Comparison of ENCODE assay signal across 23 cellular contexts in genomic region chr2:139992078-139992477, GRCh38.
DNase-seq lines count a peak whose midpoint lies in the region; ATAC-seq and TF ChIP-seq lines count a peak whose summit lies in the region.
"Had no signal": no experiment of that assay in that cellular context is flagged by ENCODE, and none has a peak within 500 bp of the region (broad histone marks: within the 10 kb centered on the region; RNA-seq: fewer than 3 reads in every experiment).

No MANE protein-coding gene starts in this region.

- H4K20me1 ChIP-seq in HCT116 (ENCODE audit: insufficient read depth), result no peaks in the 10 kb centered on the region
- no peaks in the 10 kb centered on the region for H4K20me1 ChIP-seq in neural progenitor cell (ENCODE audit: low read depth)

- H3K79me2 ChIP-seq in HCT116 (ENCODE audit: insufficient read depth, low read length) (no peaks in the 10 kb centered on the region), neural progenitor cell (ENCODE audit: low read depth) (no peaks in the 10 kb centered on the region)

- H3K27ac ChIP-seq in HCT116 (ENCODE audit: low read depth, low read length) (no peak overlapping the region), endodermal cell (ENCODE audit: low read depth, low read length) (no peak overlapping the region), neural progenitor cell (no peak overlapping the region)
- H3K27ac ChIP-seq: ascending aorta, gastrocnemius medialis, prostate gland, SJSA1, stomach had no signal

- peak; percentile 2 for DNase-seq in HCT116 (ENCODE audit: low read depth, low spot score)
- DNase-seq in NCI-H69 (lab: John Stamatoyannopoulos, UW), result peak; percentile 100
- peak; percentile 79 for DNase-seq in endodermal cell
- DNase-seq in neural progenitor cell (ENCODE audit: low spot score), result peak; percentile 13
- no peak for DNase-seq in T-helper 2 cell
- no peak for DNase-seq in NCI-H510A treated with DMSO at 0.1 percent for 48 hours (lab: John Stamatoyannopoulos, UW)
- no peak for DNase-seq in HAP-1 (ENCODE audit: low spot score in 2 of 2)
- DNase-seq: CD4-positive, CD25-positive, alpha-beta regulatory T cell; gastrocnemius medialis; hippocampal formation; KG1; MM.1S; NCI-H1436; stomach; T-helper 17 cell had no signal

- no peak overlapping the region for H2AFZ ChIP-seq in HCT116 (ENCODE audit: low read depth, low read length, poor library complexity, severe bottlenecking)
- H2AFZ ChIP-seq in neural progenitor cell (replicated peaks), result no peak overlapping the region

- peaks cover 3% of the 10 kb centered on the region for H3K27me3 Mint-ChIP-seq in endodermal cell (ENCODE audit: insufficient read depth)
- H3K27me3 Mint-ChIP-seq in neural progenitor cell (ENCODE audit: insufficient read depth, low read depth), result no peaks in the 10 kb centered on the region
- H3K27me3 Mint-ChIP-seq: activated naive CD8-positive, alpha-beta T cell; activated T-helper 17 cell treated with anti-CD3 and anti-CD28 coated beads, Interleukin-2, amount 50 U/mL, for 72 hours; CD4-positive, CD25-positive, alpha-beta regulatory T cell; dendritic cell treated with granulocyte-macrophage colony-stimulating factor and Interleukin-4, amounts not matched to agents 40 ng/mL and 50 ng/mL, for 4 days; T-helper 17 cell had no signal

- RAD21 ChIA-PET in HCT116 (lab: Charles Lee; ENCODE audit: low non-redundant PET in 1 of 2, low total read pairs in 2 of 2, uncharacterized antibody in 2 of 2, unreplicated experiment in 2 of 2), result no interaction called here

- H3K36me3 Mint-ChIP-seq in endodermal cell (ENCODE audit: low read depth) (no peaks in the 10 kb centered on the region), neural progenitor cell (no peaks in the 10 kb centered on the region)
- H3K36me3 Mint-ChIP-seq: activated naive CD8-positive, alpha-beta T cell; CD4-positive, CD25-positive, alpha-beta regulatory T cell; type B pancreatic cell had no signal

- peak in 2 of 3 experiments; percentile 42 to 48; a peak in 4 of 6 replicates for TF ChIP-seq CTCF in HCT116 (IDR thresholded peaks at IDR 0.05 in 2 of 3, conservative IDR thresholded peaks at IDR 0.05 in 1 of 3; ENCODE audit: borderline replicate concordance in 1 of 3, insufficient read depth in 1 of 3, low read depth in 2 of 3, low read length in 2 of 3)
- TF ChIP-seq CTCF in endodermal cell (conservative IDR thresholded peaks at IDR 0.05), result peak; percentile 59
- TF ChIP-seq CTCF in neural progenitor cell (IDR thresholded peaks at IDR 0.05), result no peak

- in situ Hi-C loops in HAP-1 (cut with MboI; ENCODE audit: low sequenced_read_pairs), result no loop called here

- H3K4me3 ChIP-seq in HCT116 (replicated peaks in 1 of 2; ENCODE audit: low read depth in 1 of 2, low read length in 2 of 2) (no peak overlapping the region), endodermal cell (ENCODE audit: low read length) (no peak overlapping the region), neural progenitor cell (no peak overlapping the region), HAP-1 (no peak overlapping the region)
- H3K4me3 ChIP-seq: ascending aorta, gastrocnemius medialis, prostate gland, SJSA1, stomach had no signal

- no peak overlapping the region for H3K9ac ChIP-seq in HCT116 (ENCODE audit: low read length)
- H3K9ac ChIP-seq in endodermal cell (ENCODE audit: extremely low read depth, low read length, poor library complexity, severe bottlenecking), result no peak overlapping the region
- no peak overlapping the region for H3K9ac ChIP-seq in neural progenitor cell

- CTCF ChIA-PET in HCT116 (lab: Charles Lee), result interaction anchor here (1.2 kb wide), 1 partner anchor 11 kb away, joined by 3 read pairs; no protein-coding TSS in a partner anchor

- H3K36me3 ChIP-seq in HCT116 (ENCODE audit: control insufficient read depth in 1 of 2, insufficient read depth in 2 of 2, low read length in 2 of 2) (no peaks in the 10 kb centered on the region), endodermal cell (ENCODE audit: control insufficient read depth, insufficient read depth, low read length) (no peaks in the 10 kb centered on the region), neural progenitor cell (no peaks in the 10 kb centered on the region), HAP-1 (replicated peaks) (no peaks in the 10 kb centered on the region)
- H3K36me3 ChIP-seq: ascending aorta, gastrocnemius medialis, prostate gland, SJSA1, stomach had no signal

- no peaks in the 10 kb centered on the region for H3F3A ChIP-seq in neural progenitor cell (ENCODE audit: low read depth)

- H3K27ac Mint-ChIP-seq in endodermal cell, result no peak overlapping the region
- no peak overlapping the region for H3K27ac Mint-ChIP-seq in neural progenitor cell
- H3K27ac Mint-ChIP-seq: activated naive CD8-positive, alpha-beta T cell; activated T-helper 17 cell treated with anti-CD3 and anti-CD28 coated beads, Interleukin-2, amount 50 U/mL, for 72 hours; CD4-positive, CD25-positive, alpha-beta regulatory T cell; dendritic cell treated with granulocyte-macrophage colony-stimulating factor and Interleukin-4, amounts not matched to agents 40 ng/mL and 50 ng/mL, for 4 days; T-helper 17 cell; type B pancreatic cell had no signal

- peaks cover 4% of the 10 kb centered on the region for H3K4me1 Mint-ChIP-seq in endodermal cell
- no peaks in the 10 kb centered on the region for H3K4me1 Mint-ChIP-seq in neural progenitor cell
- H3K4me1 Mint-ChIP-seq: activated T-helper 17 cell treated with anti-CD3 and anti-CD28 coated beads, Interleukin-2, amount 50 U/mL, for 72 hours; CD4-positive, CD25-positive, alpha-beta regulatory T cell; T-helper 17 cell had no signal

- H3K9me3 ChIP-seq in HCT116 (ENCODE audit: control insufficient read depth in 1 of 2, insufficient read depth in 1 of 2, low read depth in 1 of 2, low read length in 2 of 2), result no peaks in the 10 kb centered on the region
- no peaks in the 10 kb centered on the region for H3K9me3 ChIP-seq in endodermal cell (ENCODE audit: control insufficient read depth, low read length)
- no peaks in the 10 kb centered on the region for H3K9me3 ChIP-seq in neural progenitor cell (ENCODE audit: low read depth)
- H3K9me3 ChIP-seq in HAP-1, result peaks cover 17% of the 10 kb centered on the region
- H3K9me3 ChIP-seq: gastrocnemius medialis, prostate gland, SJSA1 had no signal

- no peaks in the 10 kb centered on the region for H3K9me2 ChIP-seq in HCT116 (ENCODE audit: insufficient read depth)

- TF ChIP-seq POLR2A in HCT116 (IDR thresholded peaks at IDR 0.05; ENCODE audit: borderline replicate concordance, extremely low read depth, insufficient read depth, insufficient read length), result no peak

- no peak overlapping the region for H3K4me2 ChIP-seq in HCT116 (ENCODE audit: low read length)
- H3K4me2 ChIP-seq in neural progenitor cell, result no peak overlapping the region

- H3K9me3 Mint-ChIP-seq in endodermal cell (peaks cover 12% of the 10 kb centered on the region), neural progenitor cell (peaks cover 14% of the 10 kb centered on the region)
- H3K9me3 Mint-ChIP-seq: type B pancreatic cell had no signal

- intact Hi-C loops in HCT116 (cut with micrococcal nuclease), result no loop called here

- 86 to 94% methylated on average over 1 to 6 of the region's 6 CpGs for WGBS in endodermal cell (ENCODE audit: insufficient coverage in 1 of 2, insufficient read length in 1 of 2), 2 experiments

- ATAC-seq in HCT116 (peak; percentile 85), GM19395 (IDR thresholded peaks at IDR 0.05; ENCODE audit: unreplicated experiment) (no peak)
- ATAC-seq: activated T-helper 17 cell treated with anti-CD3 and anti-CD28 coated beads, Interleukin-2, amount 50 U/mL, for 72 hours; gastrocnemius medialis; T-helper 17 cell had no signal

- TF ChIP-seq RAD21 in HCT116 (IDR thresholded peaks at IDR 0.05; ENCODE audit: low read depth), result peak; percentile 30; the same call in 1 of the 2 replicates

- POLR2A ChIA-PET in HCT116 (lab: Charles Lee), result no interaction called here

- no TSS peak for BruUV-seq in HCT116 (replicated peaks; lab: Mats Ljungman, UMichigan)

- H3K4me1 ChIP-seq in HCT116 (ENCODE audit: control insufficient read depth in 1 of 2, insufficient read depth in 2 of 2, low read length in 2 of 2) (no peaks in the 10 kb centered on the region), endodermal cell (ENCODE audit: control insufficient read depth, insufficient read depth, low read length) (no peaks in the 10 kb centered on the region), neural progenitor cell (no peaks in the 10 kb centered on the region), HAP-1 (peaks cover 7% of the 10 kb centered on the region; the same call in 1 of the 2 replicates)
- H3K4me1 ChIP-seq: ascending aorta, gastrocnemius medialis, prostate gland, SJSA1, stomach had no signal

- no peaks in the 10 kb centered on the region for H3K27me3 ChIP-seq in HCT116 (ENCODE audit: insufficient read depth, low read length)
- H3K27me3 ChIP-seq in endodermal cell (ENCODE audit: control insufficient read depth, insufficient read depth, low read length, poor library complexity, severe bottlenecking), result no peaks in the 10 kb centered on the region
- H3K27me3 ChIP-seq in neural progenitor cell, result no peaks in the 10 kb centered on the region
- no peaks in the 10 kb centered on the region; the same call in 1 of the 2 replicates for H3K27me3 ChIP-seq in HAP-1 (ENCODE audit: low read depth)
- H3K27me3 ChIP-seq: ascending aorta, gastrocnemius medialis, SJSA1, stomach had no signal

- H3K4me3 Mint-ChIP-seq in endodermal cell (no peak overlapping the region), neural progenitor cell (no peak overlapping the region)
- H3K4me3 Mint-ChIP-seq: activated naive CD8-positive, alpha-beta T cell; activated T-helper 17 cell treated with anti-CD3 and anti-CD28 coated beads, Interleukin-2, amount 50 U/mL, for 72 hours; CD4-positive, CD25-positive, alpha-beta regulatory T cell; dendritic cell treated with granulocyte-macrophage colony-stimulating factor and Interleukin-4, amounts not matched to agents 40 ng/mL and 50 ng/mL, for 4 days; T-helper 17 cell; type B pancreatic cell had no signal

TF ChIP-seq in HCT116, 20 proteins besides CTCF, POLR2A, EP300 and RAD21 (continues in another document):
- TF ChIP-seq EGR1 (IDR thresholded peaks at IDR 0.05; ENCODE audit: low read depth) (no peak), ZNF274 (IDR thresholded peaks at IDR 0.05; ENCODE audit: low read depth, low read length) (no peak), ELF1 (IDR thresholded peaks at IDR 0.05; ENCODE audit: borderline replicate concordance, low read depth) (no peak), ZFX (IDR thresholded peaks at IDR 0.05) (no peak), FOSL1 (IDR thresholded peaks at IDR 0.05; ENCODE audit: low read depth) (no peak)

Comparison
In these comparisons a context has a peak if more than half of its experiments do, and no peak if none do; other contexts are left out.
1. DNase-seq: peak in HCT116 (single experiment), NCI-H69 (single experiment), endodermal cell (single experiment) and neural progenitor cell (single experiment); none in T-helper 2 cell (0 of 5), NCI-H510A treated with DMSO at 0.1 percent for 48 hours (single experiment) and HAP-1 (0 of 2).